Comparison of ENCODE assay signal across 11 cellular contexts in genomic region chr17:81726004-81726403, GRCh38.
"Had no signal": no experiment of that assay in that cellular context is flagged by ENCODE, and none has a peak within 500 bp of the region (broad histone marks: within the 10 kb centered on the region; RNA-seq: fewer than 3 reads in every experiment).

No MANE protein-coding gene starts in this region.

- H3K9me3 ChIP-seq: transverse colon had no signal

- H3K36me3 ChIP-seq: transverse colon had no signal

- DNase-seq: activated CD4-positive, alpha-beta T cell treated with anti-CD3 and anti-CD28 coated beads, Interleukin-2, amount 50 U/mL, for 1 hour; activated CD8-positive, alpha-beta memory T cell treated with anti-CD3 and anti-CD28 coated beads, Interleukin-2, amount 50 U/mL, for 4 hours; activated naive CD4-positive, alpha-beta T cell treated with anti-CD3 and anti-CD28 coated beads for 36 hours; activated T-cell treated with anti-CD3 and anti-CD28 coated beads, Interleukin-2, amount 50 U/mL, for 4 hours; effector CD4-positive, alpha-beta T cell; naive thymus-derived CD8-positive, alpha-beta T cell; stimulated activated CD8-positive, alpha-beta memory T cell treated with anti-CD3 and anti-CD28 coated beads, Interleukin-4, amount 100 ng/mL, for 48 hours; stimulated activated naive CD4-positive, alpha-beta T cell; substantia nigra; T1000; transverse colon had no signal

- H3K4me3 ChIP-seq: transverse colon had no signal
